In the genomic region with DNA sequence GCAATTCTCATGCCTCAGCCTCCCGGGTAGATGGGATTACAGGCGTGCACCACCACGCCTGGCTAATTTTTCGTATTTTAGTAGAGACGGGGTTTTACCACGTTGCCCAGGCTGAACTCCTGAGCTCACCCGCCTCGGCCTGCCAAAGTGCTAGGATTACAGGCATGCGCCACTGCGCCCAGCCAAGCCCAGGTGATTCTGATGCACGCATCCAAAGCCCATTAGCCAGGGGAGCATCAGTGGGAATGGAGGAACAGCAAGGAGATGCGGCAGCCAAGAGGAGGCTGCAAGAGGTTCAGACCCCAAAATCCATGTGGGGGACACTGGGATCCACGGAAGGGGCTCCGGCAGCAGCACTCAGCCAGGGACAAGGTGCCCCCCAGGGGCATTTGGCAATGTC, we compare ENCODE assay signal across 31 cellular contexts. TPM values are rescaled to one million over a fixed set of nuclear protein-coding genes. Genes with fewer than 3 reads are reported as not detected.
"Had no signal": no experiment of that assay in that cellular context is flagged by ENCODE, and none has a peak within 500 bp of the region (broad histone marks: within the 10 kb centered on the region; RNA-seq: fewer than 3 reads in every experiment).

No MANE protein-coding gene starts in this region.

- H3K9me3 ChIP-seq: esophagus muscularis mucosa, gastroesophageal sphincter, heart left ventricle, left lung, right lobe of liver, stomach, thyroid gland, vagina had no signal

- H3K4me3 ChIP-seq: coronary artery, esophagus muscularis mucosa, gastroesophageal sphincter, heart left ventricle, left lung, right lobe of liver, stomach, thyroid gland, vagina had no signal

- FAIRE-seq: endothelial cell of umbilical vein, islet of Langerhans, small intestine had no signal

- ATAC-seq: foreskin keratinocyte; gastroesophageal sphincter; heart left ventricle; left cardiac atrium; left lung; naive thymus-derived CD8-positive, alpha-beta T cell had no signal

- H3K4me1 Mint-ChIP-seq: neural crest cell had no signal

- H3K79me2 ChIP-seq: parathyroid adenoma had no signal

- H3K9ac ChIP-seq: parathyroid adenoma had no signal

- H3K4me1 ChIP-seq: foreskin keratinocyte, parathyroid adenoma, right lobe of liver, thyroid gland, vagina had no signal

- DNase-seq: dermis blood vessel endothelial cell; effector memory CD4-positive, alpha-beta T cell; foreskin keratinocyte; heart left ventricle; hippocampal formation; left cardiac atrium; left lung; mesendoderm; naive thymus-derived CD8-positive, alpha-beta T cell; right lobe of liver; small intestine; stimulated activated CD4-positive, alpha-beta T cell treated with anti-CD3 and anti-CD28 coated beads, Interleukin-15, amount 100 ng/mL, for 24 hours; stimulated activated CD4-positive, alpha-beta T cell treated with anti-CD3 and anti-CD28 coated beads, Interleukin-2, amount 100 ng/mL, for 48 hours; stimulated activated naive CD4-positive, alpha-beta T cell; stomach; thyroid gland; trophoblast cell had no signal

- H3K27me3 ChIP-seq: esophagus muscularis mucosa, foreskin keratinocyte, gastroesophageal sphincter, heart left ventricle, left lung, right lobe of liver, stomach, thyroid gland, vagina had no signal

- H3K27ac Mint-ChIP-seq: progenitor cell of endocrine pancreas had no signal

- H3K27me3 Mint-ChIP-seq: naive thymus-derived CD8-positive, alpha-beta T cell had no signal

- H2AFZ ChIP-seq: parathyroid adenoma had no signal

- H3K27ac ChIP-seq: coronary artery, esophagus muscularis mucosa, foreskin keratinocyte, gastroesophageal sphincter, heart left ventricle, left lung, parathyroid adenoma, right lobe of liver, stomach, thyroid gland, vagina had no signal

- H3K4me3 Mint-ChIP-seq: naive thymus-derived CD8-positive, alpha-beta T cell; neural crest cell had no signal

- H3K36me3 ChIP-seq: right lobe of liver, thyroid gland, vagina had no signal

- H3K9me3 Mint-ChIP-seq: naive thymus-derived CD8-positive, alpha-beta T cell; neural crest cell had no signal

RNA-seq across cellular contexts. Expression of gene ATP2A3, which starts 12.1 kb away (rescaled TPM):
- total RNA-seq: dermis blood vessel endothelial cell had no signal

RNA-seq across cellular contexts. Expression of gene P2RX1, which starts 35.9 kb away (rescaled TPM):
- total RNA-seq: dermis blood vessel endothelial cell, endothelial cell of umbilical vein, epithelial cell of proximal tubule, foreskin keratinocyte, kidney epithelial cell, lung microvascular endothelial cell, neural crest cell, osteoblast had no signal
- polyA plus RNA-seq: endothelial cell of umbilical vein; fibroblast of lung; foreskin keratinocyte; naive thymus-derived CD8-positive, alpha-beta T cell had no signal
